In the genomic region with DNA sequence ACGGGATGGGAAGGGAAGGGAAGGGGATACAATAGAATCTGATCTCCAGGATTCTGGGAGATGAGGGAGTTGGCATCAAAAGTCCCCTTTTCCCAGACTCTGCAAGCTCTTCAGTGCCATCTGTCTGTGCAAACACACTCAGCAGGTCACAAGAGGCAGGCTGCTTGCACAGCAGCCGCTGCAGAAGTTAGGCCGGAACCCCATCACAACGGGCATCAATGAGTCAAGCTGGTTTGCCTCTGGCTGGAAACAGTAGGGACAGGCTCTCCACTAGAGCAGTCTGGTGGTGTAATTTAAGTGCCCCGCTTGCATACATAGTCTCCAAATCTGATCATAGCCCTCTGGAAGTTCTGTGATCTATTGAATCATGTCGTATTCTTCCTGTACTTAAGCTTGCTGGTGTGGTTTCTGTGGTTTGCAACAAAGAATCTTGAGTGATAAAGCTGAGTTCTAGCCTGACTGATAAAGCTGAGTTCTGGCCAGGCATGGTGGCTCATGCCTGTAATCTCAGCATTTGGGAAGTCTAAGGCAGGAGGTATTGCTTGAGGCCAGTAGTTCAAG, we compare ENCODE assay signal across 9 cellular contexts. TPM values are rescaled to one million over a fixed set of nuclear protein-coding genes. Genes with fewer than 3 reads are reported as not detected.
DNase-seq lines count a peak whose midpoint lies in the region; ATAC-seq, FAIRE-seq and TF ChIP-seq lines count a peak whose summit lies in the region.
"Had no signal": no experiment of that assay in that cellular context is flagged by ENCODE, and none has a peak within 500 bp of the region (broad histone marks: within the 10 kb centered on the region; RNA-seq: fewer than 3 reads in every experiment).

No MANE protein-coding gene starts in this region.

- H3K9me3 Mint-ChIP-seq in nephron progenitor cell = peaks cover 12% of the 10 kb centered on the region

- H3K4me3 Mint-ChIP-seq in nephron progenitor cell = no peak overlapping the region

- no peak overlapping the region for H3K27ac Mint-ChIP-seq in nephron progenitor cell

- H3K36me3 Mint-ChIP-seq in nephron progenitor cell (ENCODE audit: low read depth) = no peaks in the 10 kb centered on the region

- no peak overlapping the region for H3K4me3 ChIP-seq in epithelial cell of esophagus (ENCODE audit: low read length)
- H3K4me3 ChIP-seq: dorsolateral prefrontal cortex had no signal

- peaks cover 24% of the 10 kb centered on the region for H3K27me3 Mint-ChIP-seq in nephron progenitor cell (ENCODE audit: low read depth, poor library complexity)

- peak; percentile 87 for FAIRE-seq in GM12891 (lab: Jason Lieb, UNC)

- peak; percentile 33 for TF ChIP-seq CTCF in epithelial cell of esophagus (IDR thresholded peaks at IDR 0.05; ENCODE audit: insufficient read depth, low read depth, low read length, missing control alignments)
- no peak for TF ChIP-seq CTCF in nephron progenitor cell (IDR thresholded peaks at IDR 0.05)

- no peaks in the 10 kb centered on the region for H3K4me1 Mint-ChIP-seq in nephron progenitor cell

- ATAC-seq in GM21619 (IDR thresholded peaks at IDR 0.05; ENCODE audit: unreplicated experiment) = no peak

- no peak for TF ChIP-seq POLR2A in GM12891 (IDR thresholded peaks at IDR 0.05; ENCODE audit: low read depth, low read length)

- DNase-seq in GM12891 (ENCODE audit: insufficient read length, low spot score) (no peak), NCI-H526 (lab: John Stamatoyannopoulos, UW) (peak; percentile 9 to 61), epithelial cell of esophagus (ENCODE audit: low read depth) (peak; percentile 81), NCI-H774 (lab: John Stamatoyannopoulos, UW) (no peak), nephron progenitor cell (no peak)
- peak; percentile 70 to 80 for DNase-seq in activated CD4-positive, alpha-beta T cell treated with anti-CD3 and anti-CD28 coated beads, Interleukin-2, amount 50 U/mL, for 48 hours
- peak; percentile 57 to 72 for DNase-seq in stimulated activated CD4-positive, alpha-beta T cell treated with anti-CD3 and anti-CD28 coated beads, Interleukin-2, amount 100 ng/mL, for 24 hours

TF ChIP-seq in GM12891, 5 proteins besides CTCF, POLR2A, EP300 and RAD21:
- TF ChIP-seq POLR2AphosphoS5 (IDR thresholded peaks at IDR 0.05; ENCODE audit: low read depth, low read length) = no peak
- TF ChIP-seq PAX5 (IDR thresholded peaks at IDR 0.05; ENCODE audit: insufficient read depth, low read length, severe bottlenecking) = no peak
- no peak for TF ChIP-seq POU2F2 (IDR thresholded peaks at IDR 0.05; ENCODE audit: low read depth, low read length)
- no peak for TF ChIP-seq TAF1 (IDR thresholded peaks at IDR 0.05; ENCODE audit: low read depth, low read length)
- TF ChIP-seq SPI1 (IDR thresholded peaks at IDR 0.05; ENCODE audit: low read depth, low read length) = no peak
TF ChIP-seq in GM12891: peak in this region for 0.

RNA-seq across cellular contexts. Expression of a gene that starts 33.7 kb away (rescaled TPM):
- 1.9 TPM for polyA plus RNA-seq in GM12891 (2012; ENCODE audit: low read depth, missing spikeins)

Comparison
In these comparisons a context has a peak if more than half of its experiments do, and no peak if none do; other contexts are left out.
1. DNase-seq: peak in NCI-H526 (2 of 2), activated CD4-positive, alpha-beta T cell treated with anti-CD3 and anti-CD28 coated beads, Interleukin-2, amount 50 U/mL, for 48 hours (2 of 2), epithelial cell of esophagus (single experiment) and stimulated activated CD4-positive, alpha-beta T cell treated with anti-CD3 and anti-CD28 coated beads, Interleukin-2, amount 100 ng/mL, for 24 hours (2 of 2); none in GM12891 (single experiment), NCI-H774 (single experiment) and nephron progenitor cell (single experiment).